1 cellular context compared by ENCODE assay signal in genomic region chr5:35776757-35777156, GRCh38.
TF ChIP-seq lines count a peak whose summit lies in the region.

No MANE protein-coding gene starts in this region.

TF ChIP-seq in IMR-90, 13 proteins besides CTCF, POLR2A, EP300 and RAD21 (continued from another document):
- TF ChIP-seq ELK1 (IDR thresholded peaks at IDR 0.05; ENCODE audit: borderline replicate concordance, low read depth, low read length) (no peak), FOS (IDR thresholded peaks at IDR 0.05; ENCODE audit: low read depth, low read length) (no peak), NFE2L2 (IDR thresholded peaks at IDR 0.05; ENCODE audit: low read depth, low read length) (no peak), MXI1 (IDR thresholded peaks at IDR 0.05; ENCODE audit: borderline replicate concordance, low read depth, low read length) (no peak), BHLHE40 (IDR thresholded peaks at IDR 0.05; ENCODE audit: low read depth, low read length) (no peak), CHD1 (IDR thresholded peaks at IDR 0.05; ENCODE audit: low read depth, low read length) (no peak), RFX5 (IDR thresholded peaks at IDR 0.05; ENCODE audit: low read depth, low read length) (no peak)
